In the genomic region with DNA sequence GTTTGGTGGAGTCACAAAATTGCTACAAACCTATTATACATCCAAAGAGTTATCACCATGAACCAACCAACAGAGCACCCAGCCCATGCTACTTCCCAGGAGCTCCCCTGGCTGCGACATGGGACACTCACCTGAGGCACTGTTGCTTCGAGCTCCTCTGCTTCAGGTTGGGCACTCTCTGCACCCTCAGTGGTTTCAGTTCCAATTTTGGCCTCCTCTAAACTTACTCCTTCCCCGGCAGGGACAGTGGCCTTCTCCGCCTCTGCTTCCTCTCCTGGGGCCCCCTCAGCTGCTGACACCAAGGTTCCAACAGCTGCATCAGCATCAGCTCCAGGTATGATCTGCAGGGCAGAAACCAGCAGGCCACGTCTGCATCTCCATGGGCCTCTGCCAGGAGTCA, we compare ENCODE assay signal across 15 cellular contexts.
DNase-seq lines count a peak whose midpoint lies in the region; ATAC-seq and TF ChIP-seq lines count a peak whose summit lies in the region.
"Had no signal": no experiment of that assay in that cellular context is flagged by ENCODE, and none has a peak within 500 bp of the region (broad histone marks: within the 10 kb centered on the region; RNA-seq: fewer than 3 reads in every experiment).

No MANE protein-coding gene starts in this region.

- TF ChIP-seq CTCF in endodermal cell (conservative IDR thresholded peaks at IDR 0.05), result no peak

- H3K4me3 ChIP-seq in endodermal cell (ENCODE audit: low read length), result no peak overlapping the region
- H3K4me3 ChIP-seq: A549 had no signal

- H3K4me3 Mint-ChIP-seq in endodermal cell, result no peak overlapping the region
- H3K4me3 Mint-ChIP-seq: activated CD4-positive, alpha-beta T cell treated with anti-CD3 and anti-CD28 coated beads, Interleukin-2, amount 10 ng/mL, durations not matched to agents 24 days and 14 days; T-helper 1 cell treated with Interleukin-12 subunit alpha and Interleukin-12 subunit beta and Interleukin-4 antibody, amounts not matched to agents 30 μg/mL and 1 μg/mL, for 36 hours had no signal

- H3K4me1 ChIP-seq in endodermal cell (ENCODE audit: control insufficient read depth, insufficient read depth, low read length), result no peaks in the 10 kb centered on the region
- H3K4me1 ChIP-seq: A549 had no signal

- no peak overlapping the region for H3K9ac ChIP-seq in endodermal cell (ENCODE audit: extremely low read depth, low read length, poor library complexity, severe bottlenecking)

- WGBS in endodermal cell (ENCODE audit: insufficient coverage in 1 of 2, insufficient read length in 1 of 2), 2 experiments, result 91 to 100% methylated on average over 2 to 5 of the region's 5 CpGs

- H3K9me3 ChIP-seq in endodermal cell (ENCODE audit: control insufficient read depth, low read length), result no peaks in the 10 kb centered on the region
- H3K9me3 ChIP-seq: A549 had no signal

- no peaks in the 10 kb centered on the region for H3K27me3 Mint-ChIP-seq in endodermal cell (ENCODE audit: insufficient read depth)

- peak; percentile 87 for ATAC-seq in GM19351 (IDR thresholded peaks at IDR 0.05; ENCODE audit: unreplicated experiment)
- peak; percentile 53 for ATAC-seq in HG02588 (IDR thresholded peaks at IDR 0.05; ENCODE audit: unreplicated experiment)
- ATAC-seq in HG03439 (IDR thresholded peaks at IDR 0.05; ENCODE audit: unreplicated experiment), result peak; percentile 76
- ATAC-seq: A549, left cardiac atrium had no signal

- H3K27me3 ChIP-seq in endodermal cell (ENCODE audit: control insufficient read depth, insufficient read depth, low read length, poor library complexity, severe bottlenecking), result no peaks in the 10 kb centered on the region

- DNase-seq in CD1c-positive myeloid dendritic cell (ENCODE audit: extremely low spot score) (peak; percentile 26), NCI-H524 treated with DMSO at 0.1 percent for 48 hours (lab: John Stamatoyannopoulos, UW) (no peak), endodermal cell (no peak), kidney glomerular epithelial cell (lab: John Stamatoyannopoulos, UW) (no peak)
- DNase-seq in stimulated activated CD4-positive, alpha-beta T cell treated with anti-CD3 and anti-CD28 coated beads, Interleukin-1b, Interleukin-23, amount 100 ng/mL, for 48 hours, result no peak
- DNase-seq: activated CD4-positive, alpha-beta T cell treated with anti-CD3 and anti-CD28 coated beads, Interleukin-2, amount 10 ng/mL, durations not matched to agents 24 days and 14 days; left cardiac atrium; NCI-H1930; NCI-H69; small intestine had no signal

- no peaks in the 10 kb centered on the region for H3K36me3 ChIP-seq in endodermal cell (ENCODE audit: control insufficient read depth, insufficient read depth, low read length)

- no peak overlapping the region for H3K27ac ChIP-seq in endodermal cell (ENCODE audit: low read depth, low read length)
- H3K27ac ChIP-seq: A549 had no signal

- peaks cover 5% of the 10 kb centered on the region for H3K9me3 Mint-ChIP-seq in endodermal cell
- H3K9me3 Mint-ChIP-seq: activated CD4-positive, alpha-beta T cell treated with anti-CD3 and anti-CD28 coated beads, Interleukin-2, amount 10 ng/mL, durations not matched to agents 24 days and 14 days; T-helper 1 cell treated with Interleukin-12 subunit alpha and Interleukin-12 subunit beta and Interleukin-4 antibody, amounts not matched to agents 30 μg/mL and 1 μg/mL, for 36 hours had no signal

- no peaks in the 10 kb centered on the region for H3K36me3 Mint-ChIP-seq in endodermal cell (ENCODE audit: low read depth)

- no peaks in the 10 kb centered on the region for H3K4me1 Mint-ChIP-seq in endodermal cell

- no peak overlapping the region for H3K27ac Mint-ChIP-seq in endodermal cell
- H3K27ac Mint-ChIP-seq: activated CD4-positive, alpha-beta T cell treated with anti-CD3 and anti-CD28 coated beads, Interleukin-2, amount 10 ng/mL, durations not matched to agents 24 days and 14 days; T-helper 1 cell treated with Interleukin-12 subunit alpha and Interleukin-12 subunit beta and Interleukin-4 antibody, amounts not matched to agents 30 μg/mL and 1 μg/mL, for 36 hours had no signal
